ENCODE assay signal across 14 cellular contexts in genomic region chr6:27297484-27297856, GRCh38. TPM values are rescaled to one million over a fixed set of nuclear protein-coding genes. Genes with fewer than 3 reads are reported as not detected.
DNase-seq lines count a peak whose midpoint lies in the region; ATAC-seq and TF ChIP-seq lines count a peak whose summit lies in the region.
"Had no signal": no experiment of that assay in that cellular context is flagged by ENCODE, and none has a peak within 500 bp of the region (broad histone marks: within the 10 kb centered on the region; RNA-seq: fewer than 3 reads in every experiment).

No MANE protein-coding gene starts in this region.

- POLR2A ChIA-PET in Caco-2 (lab: Charles Lee): interaction anchor here (0.6 kb wide), 1 partner anchor 17 kb away, joined by 9 read pairs; no protein-coding TSS in a partner anchor
- POLR2A ChIA-PET in IMR-90 (lab: Charles Lee; ENCODE audit: unreplicated experiment): no interaction called here

- no peak overlapping the region for H2BK120ac ChIP-seq in IMR-90 (ENCODE audit: low read depth, low read length)

- H2AK5ac ChIP-seq in IMR-90 (ENCODE audit: low read depth, low read length): no peak overlapping the region

- no peaks in the 10 kb centered on the region for H3K27me3 ChIP-seq in Caco-2 (replicated peaks; ENCODE audit: control insufficient read depth, insufficient read depth, low read length)
- H3K27me3 ChIP-seq in IMR-90 (ENCODE audit: control insufficient read depth, insufficient read depth, low read length): no peaks in the 10 kb centered on the region; the same call in 1 of the 2 replicates

- H4K91ac ChIP-seq in IMR-90 (ENCODE audit: insufficient read depth, low read depth, low read length): no peak overlapping the region

- intact Hi-C loops in Caco-2 (cut with micrococcal nuclease; ENCODE audit: unreplicated experiment) (loop anchor here (2.0 to 5.0 kb wide), 4 partner anchors 110 to 390 kb away; no protein-coding TSS in a partner anchor), IMR-90 (cut with micrococcal nuclease) (loop anchor here (5.0 to 10.0 kb wide), 4 partner anchors 60 to 597 kb away; a partner anchor contains a TSS)

- no peak overlapping the region for H3K14ac ChIP-seq in IMR-90 (replicated peaks; ENCODE audit: low read depth, low read length)

- no peak overlapping the region for H3K23ac ChIP-seq in IMR-90 (ENCODE audit: low read depth, low read length)

- H3K36me3 Mint-ChIP-seq in Caco-2 (ENCODE audit: insufficient read depth, unreplicated experiment) (peaks cover 34% of the 10 kb centered on the region), brain (no peaks in the 10 kb centered on the region)
- H3K36me3 Mint-ChIP-seq: stimulated activated memory B cell treated with anti-CD40 and anti-IgM and Interleukin-4, amounts not matched to agents 10 μg/mL and 1 μg/mL and 100 μg/mL, for 72 hours had no signal

- no peaks in the 10 kb centered on the region for H3K79me1 ChIP-seq in IMR-90 (ENCODE audit: low read depth in 1 of 2, low read length in 2 of 2)

- H3K4me3 ChIP-seq in Caco-2 (ENCODE audit: low read depth, low read length): no peak overlapping the region
- peak overlapping the region; percentile 20; the same call in 1 of the 2 replicates for H3K4me3 ChIP-seq in IMR-90 (ENCODE audit: insufficient read depth, low read depth, low read length)
- H3K4me3 ChIP-seq in mesodermal cell (ENCODE audit: extremely low read depth, insufficient read depth, low read length, poor library complexity, severe bottlenecking): peak overlapping the region; percentile 52

- no peak overlapping the region for H2BK20ac ChIP-seq in IMR-90 (ENCODE audit: low read depth, low read length)

- no peak for TF ChIP-seq RAD21 in IMR-90 (IDR thresholded peaks at IDR 0.05; ENCODE audit: low read length)

- no peak overlapping the region for H4K5ac ChIP-seq in IMR-90 (ENCODE audit: low read depth, low read length)

- TF ChIP-seq CTCF in Caco-2 (IDR thresholded peaks at IDR 0.05; ENCODE audit: insufficient read depth in 1 of 2, low read depth in 1 of 2, low read length in 1 of 2, severe bottlenecking in 1 of 2, unreplicated experiment in 1 of 2) (no peak), IMR-90 (conservative IDR thresholded peaks at IDR 0.05; ENCODE audit: low read depth, low read length) (no peak), brain (conservative IDR thresholded peaks at IDR 0.05) (no peak)

- CTCF ChIA-PET in Caco-2 (lab: Charles Lee): no interaction called here
- CTCF ChIA-PET in IMR-90 (lab: Yijun Ruan, JAX): no interaction called here

- no peak overlapping the region for H3K4ac ChIP-seq in IMR-90 (ENCODE audit: low read depth, low read length)

- H4K8ac ChIP-seq in IMR-90 (ENCODE audit: low read depth in 2 of 2, low read length in 2 of 2): no peak overlapping the region

- in situ Hi-C loops in IMR-90 (cut with MboI; ENCODE audit: low sequenced_read_pairs): no loop called here

- H3K27ac Mint-ChIP-seq in Caco-2 (ENCODE audit: unreplicated experiment) (peak overlapping the region; percentile 79), brain (no peak overlapping the region)
- H3K27ac Mint-ChIP-seq: stimulated activated memory B cell treated with anti-CD40 and anti-IgM and Interleukin-4, amounts not matched to agents 10 μg/mL and 1 μg/mL and 100 μg/mL, for 72 hours had no signal

- H3K4me1 ChIP-seq in Caco-2 (0 out of 2 replicates have a peak, but pooled peaks cover 5% of the 10 kb centered on the region), IMR-90 (ENCODE audit: control insufficient read depth, insufficient read depth, low read length) (no peaks in the 10 kb centered on the region), mesodermal cell (ENCODE audit: control insufficient read depth, insufficient read depth, low read length, poor library complexity, severe bottlenecking) (peaks cover 8% of the 10 kb centered on the region)

- no peaks in the 10 kb centered on the region for H3K9me1 ChIP-seq in IMR-90 (ENCODE audit: insufficient read depth, low read length)

- no TSS peak for BruUV-seq in Caco-2 (replicated peaks; lab: Mats Ljungman, UMichigan)
- no TSS peak for BruUV-seq in IMR-90 (replicated peaks; lab: Mats Ljungman, UMichigan)

- peak overlapping the region; percentile 26 for H3K4me2 ChIP-seq in IMR-90 (ENCODE audit: low read depth, low read length)

- no peak overlapping the region for H2BK15ac ChIP-seq in IMR-90 (ENCODE audit: low read depth, low read length)

- H3K9me3 ChIP-seq in Caco-2: no peaks in the 10 kb centered on the region
- no peaks in the 10 kb centered on the region for H3K9me3 ChIP-seq in IMR-90 (ENCODE audit: control insufficient read depth, insufficient read depth, low read length)
- no peaks in the 10 kb centered on the region for H3K9me3 ChIP-seq in mesodermal cell (ENCODE audit: control insufficient read depth, low read length)

- H2AK9ac ChIP-seq in IMR-90 (replicated peaks; ENCODE audit: low read depth, low read length, poor library complexity): no peak overlapping the region

- no CpG with 5 or more reads among the region's 7 CpGs for WGBS in IMR-90 (ENCODE audit: extremely low coverage in 2 of 2, insufficient read length in 1 of 2), 2 experiments
- 17 to 35% methylated on average over 2 of the region's 7 CpGs for WGBS in mesodermal cell (ENCODE audit: insufficient coverage in 2 of 2), 2 experiments

- dilution Hi-C loops in IMR-90 (cut with HindIII; ENCODE audit: low sequenced_read_pairs, unreplicated experiment): no loop called here

- DNase-seq in Caco-2 (no peak), IMR-90 (no peak), epidermal melanocyte (ENCODE audit: insufficient read length, low spot score) (no peak), medulla oblongata (ENCODE audit: extremely low spot score) (no peak), cortex of kidney (lab: John Stamatoyannopoulos, UW) (no peak)
- no peak for DNase-seq in stimulated activated naive CD4-positive, alpha-beta T cell (lab: John Stamatoyannopoulos, UW)
- DNase-seq: caudate nucleus, GOT3, left cardiac atrium, NCI-H2227 treated with DMSO at 0.1 percent for 48 hours, occipital lobe had no signal

- no peak overlapping the region for H2BK5ac ChIP-seq in IMR-90 (ENCODE audit: low read depth, low read length, poor library complexity, severe bottlenecking)

- H3K4me1 Mint-ChIP-seq in Caco-2 (ENCODE audit: low read depth, unreplicated experiment) (peaks cover 16% of the 10 kb centered on the region), brain (peaks cover 30% of the 10 kb centered on the region)
- H3K4me1 Mint-ChIP-seq: stimulated activated memory B cell treated with anti-CD40 and anti-IgM and Interleukin-4, amounts not matched to agents 10 μg/mL and 1 μg/mL and 100 μg/mL, for 72 hours had no signal

- H2AFZ ChIP-seq in IMR-90 (replicated peaks; ENCODE audit: low read length, poor library complexity): no peak overlapping the region

- H3K18ac ChIP-seq in IMR-90 (ENCODE audit: low read depth, low read length): no peak overlapping the region

- no peaks in the 10 kb centered on the region for H4K20me1 ChIP-seq in IMR-90 (ENCODE audit: insufficient read depth, low read length)

- H3K56ac ChIP-seq in IMR-90 (ENCODE audit: extremely low read depth, insufficient read depth, low read length): no peak overlapping the region

- H3K27me3 Mint-ChIP-seq in Caco-2 (ENCODE audit: insufficient read depth, unreplicated experiment) (peaks cover 7% of the 10 kb centered on the region), brain (peaks cover 100% of the 10 kb centered on the region)

- H3K9ac ChIP-seq in IMR-90 (ENCODE audit: low read depth, low read length): no peak overlapping the region

- no peak for ATAC-seq in IMR-90 (ENCODE audit: low read depth)
- ATAC-seq: left cardiac atrium; stimulated activated memory B cell treated with anti-CD40 and anti-IgM and Interleukin-4, amounts not matched to agents 10 μg/mL and 1 μg/mL and 100 μg/mL, for 72 hours had no signal

- H3K9me3 Mint-ChIP-seq in Caco-2 (ENCODE audit: unreplicated experiment): no peaks in the 10 kb centered on the region
- H3K9me3 Mint-ChIP-seq in brain: peaks cover 0 to 17% (median 12%) of the 10 kb centered on the region in 5 experiments

- H3K4me3 Mint-ChIP-seq in Caco-2 (ENCODE audit: unreplicated experiment): peak overlapping the region; percentile 97
- H3K4me3 Mint-ChIP-seq in brain: peak overlapping the region in 3 of 5 experiments; percentile 5 to 77 (median 49)
- H3K4me3 Mint-ChIP-seq: stimulated activated memory B cell treated with anti-CD40 and anti-IgM and Interleukin-4, amounts not matched to agents 10 μg/mL and 1 μg/mL and 100 μg/mL, for 72 hours had no signal

- no peak overlapping the region for H3K27ac ChIP-seq in IMR-90 (ENCODE audit: insufficient read depth, low read length)
- H3K27ac ChIP-seq in mesodermal cell (ENCODE audit: low read depth, low read length, severe bottlenecking): no peak overlapping the region

- H3K36me3 ChIP-seq in Caco-2 (ENCODE audit: control insufficient read depth, insufficient read depth, low read length) (no peaks in the 10 kb centered on the region), IMR-90 (ENCODE audit: control insufficient read depth, insufficient read depth, low read length) (no peaks in the 10 kb centered on the region), mesodermal cell (ENCODE audit: control insufficient read depth, insufficient read depth, low read length) (no peaks in the 10 kb centered on the region)

- no peak for TF ChIP-seq POLR2A in IMR-90 (IDR thresholded peaks at IDR 0.05; ENCODE audit: low read depth, low read length)

TF ChIP-seq in IMR-90, 13 proteins besides CTCF, POLR2A, EP300 and RAD21:
- TF ChIP-seq SMC3 (IDR thresholded peaks at IDR 0.05; ENCODE audit: low read depth, low read length) (no peak), RCOR1 (IDR thresholded peaks at IDR 0.05; ENCODE audit: insufficient replicate concordance, low read length) (no peak)

RNA-seq across cellular contexts. Expression of gene POM121L2, which starts 14.6 kb away (rescaled TPM):
- total RNA-seq in Caco-2 (2022) (not detected in 2 replicates), IMR-90 (2012; rRNA removed) (not detected in 2 replicates)
- polyA plus RNA-seq in IMR-90 (2012; rRNA removed) (not detected in 2 replicates), brain (ENCODE audit: insufficient read depth, low read depth, low replicate concordance) (not detected)
- polyA plus RNA-seq in IMR-90 (2012; cell fraction: cytosol; rRNA removed): not detected in 2 replicates
- polyA plus RNA-seq in IMR-90 (2012; cell fraction: nucleus; rRNA removed; ENCODE audit: low replicate concordance): not detected in 2 replicates
- polyA plus RNA-seq in mesodermal cell (2013, experiment 1 of 2): not detected
- polyA plus RNA-seq in mesodermal cell (2013, experiment 2 of 2): not detected
- total RNA-seq: left cardiac atrium, occipital lobe had no signal

RNA-seq across cellular contexts. Expression of gene PRSS16, which starts 50.0 kb away (rescaled TPM):
- total RNA-seq in Caco-2 (2022) (16.4 and 16.5 TPM in 2 replicates), IMR-90 (2012; rRNA removed) (not detected in 2 replicates)
- polyA plus RNA-seq in IMR-90 (2012; rRNA removed) (0.14 and 0.39 TPM in 2 replicates), brain (ENCODE audit: insufficient read depth, low read depth, low replicate concordance) (24.8 TPM)
- polyA plus RNA-seq in IMR-90 (2012; cell fraction: cytosol; rRNA removed): 0.22 TPM in 2 replicates
- 0.82 and 1.1 TPM in 2 replicates for polyA plus RNA-seq in IMR-90 (2012; cell fraction: nucleus; rRNA removed; ENCODE audit: low replicate concordance)
- polyA plus RNA-seq in mesodermal cell (2013, experiment 1 of 2): 1.4 TPM
- polyA plus RNA-seq in mesodermal cell (2013, experiment 2 of 2): 1.5 TPM
- total RNA-seq: occipital lobe had no signal

Comparison
In these comparisons a context has a peak if more than half of its experiments do, and no peak if none do; other contexts are left out.
1. RNA of gene PRSS16, which starts 50.0 kb away (total RNA-seq): 16.4 to 16.5 TPM in Caco-2; not detected in IMR-90; every median in the first group is over 10 times any median in the second.